In the genomic region with DNA sequence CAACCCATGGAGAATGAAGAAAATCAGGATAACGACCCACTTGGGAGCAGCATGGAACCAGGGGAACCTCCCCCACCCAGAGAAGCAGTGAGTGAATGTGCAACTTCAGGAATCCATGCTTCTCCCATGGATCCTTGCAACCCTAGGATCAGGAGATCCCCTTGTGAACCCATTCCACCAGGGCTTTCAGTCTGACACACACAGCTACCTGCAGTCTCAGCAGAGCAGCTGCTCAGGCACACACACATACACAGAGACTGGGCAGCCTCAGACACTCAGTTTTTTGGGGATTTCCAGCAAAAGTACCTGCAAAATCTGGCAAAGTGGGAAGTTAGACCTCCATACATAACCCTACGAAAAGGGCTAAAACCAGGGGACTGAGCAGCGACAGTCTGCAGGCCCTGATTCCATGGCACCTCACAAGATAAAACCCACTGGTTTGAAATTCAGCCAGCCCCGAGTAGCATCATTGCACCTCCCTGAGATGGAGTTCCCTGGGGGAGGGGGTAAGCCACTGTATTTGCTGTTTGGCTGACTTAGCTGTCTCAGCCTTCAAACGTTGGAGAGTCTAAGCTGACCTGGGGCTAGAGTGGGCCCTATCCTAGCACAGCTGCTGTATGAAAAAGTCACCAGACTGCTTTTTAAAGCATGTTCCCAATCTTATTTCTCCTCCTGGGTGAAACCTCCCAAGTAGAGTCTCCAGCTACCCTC, we compare ENCODE assay signal across 1 cellular context.
TF ChIP-seq lines count a peak whose summit lies in the region.

No MANE protein-coding gene starts in this region.

TF ChIP-seq in H1, 55 proteins besides CTCF, POLR2A, EP300 and RAD21 (continued from another document):
- TF ChIP-seq EGR1 (IDR thresholded peaks at IDR 0.05; ENCODE audit: borderline replicate concordance, low read depth, low read length) (no peak), SP1 (IDR thresholded peaks at IDR 0.05; ENCODE audit: low read depth, low read length) (no peak), MAFK (IDR thresholded peaks at IDR 0.05; ENCODE audit: low read depth, low read length) (no peak)
